Comparison of ENCODE assay signal across 8 cellular contexts in genomic region chr4:90357117-90357710, GRCh38.
DNase-seq lines count a peak whose midpoint lies in the region; ATAC-seq and TF ChIP-seq lines count a peak whose summit lies in the region.

No MANE protein-coding gene starts in this region.

- no peaks in the 10 kb centered on the region for H3K9me3 ChIP-seq in BE2C
- H3K9me3 ChIP-seq in CD4-positive, alpha-beta T cell (ENCODE audit: control insufficient read depth, low read length), result no peaks in the 10 kb centered on the region

- no peaks in the 10 kb centered on the region for H3K27me3 ChIP-seq in BE2C
- H3K27me3 ChIP-seq in CD4-positive, alpha-beta T cell (ENCODE audit: control insufficient read depth, insufficient read depth, low read length), result no peaks in the 10 kb centered on the region

- H3K27me3 Mint-ChIP-seq in brain, result peaks cover 5% of the 10 kb centered on the region
- H3K27me3 Mint-ChIP-seq in CD4-positive, alpha-beta T cell, result no peaks in the 10 kb centered on the region

- no peak overlapping the region for H3K4me3 ChIP-seq in BE2C (ENCODE audit: low read depth, low read length)

- no peak for DNase-seq in BE2C
- peak; percentile 29 for DNase-seq in NCI-H2227 (lab: John Stamatoyannopoulos, UW; ENCODE audit: unreplicated experiment)
- DNase-seq in lung microvascular endothelial cell (ENCODE audit: low read depth in 2 of 2), result peak; percentile 66 to 78
- DNase-seq in CD4-positive, alpha-beta T cell, result no peak
- no peak for DNase-seq in middle frontal gyrus (ENCODE audit: extremely low spot score, low spot score)
- DNase-seq in activated naive CD4-positive, alpha-beta T cell treated with anti-CD3 and anti-CD28 coated beads, Interleukin-2, amount 50 U/mL, for 72 hours (ENCODE audit: low spot score in 2 of 2), result no peak

- POLR2A ChIA-PET in CD4-positive, alpha-beta T cell (lab: Charles Lee), result no interaction called here

- CTCF ChIA-PET in CD4-positive, alpha-beta T cell (lab: Charles Lee), result no interaction called here

- H3K9me3 Mint-ChIP-seq in brain, result no peaks in the 10 kb centered on the region
- H3K9me3 Mint-ChIP-seq in CD4-positive, alpha-beta T cell, result no peaks in the 10 kb centered on the region
- no peaks in the 10 kb centered on the region for H3K9me3 Mint-ChIP-seq in activated naive CD4-positive, alpha-beta T cell treated with anti-CD3 and anti-CD28 coated beads, Interleukin-2, amount 50 U/mL, for 72 hours

- intact Hi-C loops in CD4-positive, alpha-beta T cell (cut with DNase I, micrococcal nuclease), result no loop called here

- H3K4me1 ChIP-seq in BE2C, result no peaks in the 10 kb centered on the region

- H3K4me1 Mint-ChIP-seq in brain, result peaks cover 6% of the 10 kb centered on the region
- H3K4me1 Mint-ChIP-seq in CD4-positive, alpha-beta T cell (ENCODE audit: low read depth), result no peaks in the 10 kb centered on the region

- peak overlapping the region in 3 of 5 experiments; percentile 23 to 68 (median 28) for H3K4me3 Mint-ChIP-seq in brain
- H3K4me3 Mint-ChIP-seq in CD4-positive, alpha-beta T cell, result no peak overlapping the region

- peak; percentile 58 for TF ChIP-seq CTCF in BE2C (IDR thresholded peaks at IDR 0.05; ENCODE audit: low read depth, low read length)
- TF ChIP-seq CTCF in brain (conservative IDR thresholded peaks at IDR 0.05), result peak; percentile 69 to 84
- no peak for TF ChIP-seq CTCF in CD4-positive, alpha-beta T cell (IDR thresholded peaks at IDR 0.05)

- no peak overlapping the region for H3K27ac ChIP-seq in CD4-positive, alpha-beta T cell (ENCODE audit: low read depth, low read length)

- no peaks in the 10 kb centered on the region for H3K36me3 Mint-ChIP-seq in brain
- H3K36me3 Mint-ChIP-seq in CD4-positive, alpha-beta T cell (ENCODE audit: low read depth), result no peaks in the 10 kb centered on the region
- no peaks in the 10 kb centered on the region for H3K36me3 Mint-ChIP-seq in activated naive CD4-positive, alpha-beta T cell treated with anti-CD3 and anti-CD28 coated beads, Interleukin-2, amount 50 U/mL, for 72 hours

- H3K27ac Mint-ChIP-seq in brain, result peak overlapping the region in 2 of 5 experiments; percentile 1 to 22
- no peak overlapping the region for H3K27ac Mint-ChIP-seq in CD4-positive, alpha-beta T cell
- no peak overlapping the region for H3K27ac Mint-ChIP-seq in activated naive CD4-positive, alpha-beta T cell treated with anti-CD3 and anti-CD28 coated beads, Interleukin-2, amount 50 U/mL, for 72 hours

- H3K36me3 ChIP-seq in BE2C, result no peaks in the 10 kb centered on the region

- peak; percentile 52 for ATAC-seq in GM21515 (IDR thresholded peaks at IDR 0.05; ENCODE audit: unreplicated experiment)
- no peak for ATAC-seq in CD4-positive, alpha-beta T cell (ENCODE audit: poor library complexity)
- ATAC-seq in activated naive CD4-positive, alpha-beta T cell treated with anti-CD3 and anti-CD28 coated beads, Interleukin-2, amount 50 U/mL, for 72 hours, result no peak

Comparison
In these comparisons a context has a peak if more than half of its experiments do, and no peak if none do; other contexts are left out.
1. DNase-seq: peak in NCI-H2227 (single experiment) and lung microvascular endothelial cell (2 of 2); none in BE2C (single experiment), CD4-positive, alpha-beta T cell (0 of 10), middle frontal gyrus (single experiment) and activated naive CD4-positive, alpha-beta T cell treated with anti-CD3 and anti-CD28 coated beads, Interleukin-2, amount 50 U/mL, for 72 hours (0 of 2).